8 cellular contexts compared by ENCODE assay signal in the genomic region with DNA sequence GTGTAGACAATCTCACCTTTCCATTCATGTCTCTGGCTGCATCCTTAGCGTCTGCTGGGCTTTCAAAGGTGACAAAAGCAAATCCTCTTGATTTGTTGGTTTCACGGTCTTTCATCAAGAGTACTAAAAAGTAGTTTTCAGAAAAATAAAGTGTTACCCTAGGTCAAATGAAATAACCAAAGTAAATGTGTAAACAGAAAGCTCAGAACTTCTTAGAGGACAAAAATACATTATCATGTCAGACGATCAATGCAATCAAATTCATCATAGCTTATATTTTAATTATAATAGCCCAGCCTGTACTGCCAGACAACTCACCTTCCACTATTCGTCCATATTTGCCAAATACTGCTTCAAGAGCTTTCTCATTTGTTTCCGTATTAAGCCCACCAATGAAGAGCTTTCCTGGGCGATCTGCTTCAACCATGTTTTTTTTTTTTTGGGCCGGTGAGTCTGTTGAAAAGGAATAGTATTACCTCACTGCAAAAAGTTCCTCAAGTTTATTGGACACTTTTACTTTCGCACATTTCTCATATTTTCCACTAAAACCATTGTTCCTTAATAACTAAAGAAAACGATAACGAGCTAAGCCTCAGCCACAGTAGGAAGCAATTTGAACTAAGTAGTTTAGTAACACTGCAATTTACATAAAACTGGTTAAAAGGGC. TPM values are rescaled to one million over a fixed set of nuclear protein-coding genes. Genes with fewer than 3 reads are reported as not detected.
DNase-seq lines count a peak whose midpoint lies in the region; ATAC-seq and TF ChIP-seq lines count a peak whose summit lies in the region.

No MANE protein-coding gene starts in this region.

- peaks cover 23% of the 10 kb centered on the region for H3K36me3 Mint-ChIP-seq in osteocyte (ENCODE audit: unreplicated experiment)

- H3K27me3 Mint-ChIP-seq in osteocyte (ENCODE audit: unreplicated experiment): no peaks in the 10 kb centered on the region

- POLR2A ChIA-PET in Panc1 (lab: Charles Lee): interaction anchor here (0.5 to 0.7 kb wide), 7 partner anchors 8 to 96 kb away, joined by 4 to 8 read pairs (median 5); no protein-coding TSS in a partner anchor

- WGBS in esophagus, 2 donors: 5 to 30% methylated on average over 10 of the region's 10 CpGs

- peak overlapping the region; percentile 95 for H3K27ac Mint-ChIP-seq in osteocyte (ENCODE audit: unreplicated experiment)

- ATAC-seq in Panc1 (no peak), HG02870 (IDR thresholded peaks at IDR 0.05; ENCODE audit: unreplicated experiment) (no peak)

- H3K27me3 ChIP-seq in Panc1 (ENCODE audit: control insufficient read depth, insufficient read depth, low read length) (no peaks in the 10 kb centered on the region), esophagus (ENCODE audit: control insufficient read depth in 1 of 2, insufficient read depth in 2 of 2, low read length in 2 of 2) (no peaks in the 10 kb centered on the region)

- no peak for TF ChIP-seq CTCF in Panc1 (IDR thresholded peaks at IDR 0.05)
- no peak for TF ChIP-seq CTCF in osteocyte (IDR thresholded peaks at IDR 0.05)

- peaks cover 36% of the 10 kb centered on the region for H3K36me3 ChIP-seq in Panc1 (ENCODE audit: control insufficient read depth, insufficient read depth, low read length)
- H3K36me3 ChIP-seq in esophagus (ENCODE audit: control insufficient read depth in 2 of 2, insufficient read depth in 2 of 2, low read length in 1 of 2): peaks cover 0 to 6% of the 10 kb centered on the region in 2 donors

- CTCF ChIA-PET in Panc1 (lab: Charles Lee): no interaction called here

- H3K9me3 Mint-ChIP-seq in osteocyte (ENCODE audit: unreplicated experiment): no peaks in the 10 kb centered on the region

- H3K4me1 ChIP-seq in Panc1 (ENCODE audit: control insufficient read depth, insufficient read depth, low read length) (peaks cover 23% of the 10 kb centered on the region), esophagus (ENCODE audit: control insufficient read depth in 2 of 2, insufficient read depth in 2 of 2, low read length in 1 of 2) (no peaks in the 10 kb centered on the region)

- intact Hi-C loops in Panc1 (cut with micrococcal nuclease; ENCODE audit: unreplicated experiment): no loop called here

- BruUV-seq in Panc1 (replicated peaks; lab: Mats Ljungman, UMichigan): no TSS peak

- H3K9me3 ChIP-seq in Panc1 (ENCODE audit: control insufficient read depth, insufficient read depth, low read depth, low read length): no peaks in the 10 kb centered on the region
- no peaks in the 10 kb centered on the region for H3K9me3 ChIP-seq in esophagus (ENCODE audit: control insufficient read depth in 2 of 2, insufficient read depth in 1 of 2, low read depth in 1 of 2, low read length in 1 of 2)

- in situ Hi-C loops in Panc1 (cut with HindIII; ENCODE audit: low pct_unique_long_range_greater_than_20kb, low sequenced_read_pairs): no loop called here

- H3K4me3 ChIP-seq in GM08714 (ENCODE audit: low read length): peak overlapping the region; percentile 81
- peak overlapping the region; percentile 98 to 99 for H3K4me3 ChIP-seq in Panc1 (ENCODE audit: low read depth in 2 of 2, low read length in 2 of 2)
- H3K4me3 ChIP-seq in esophagus (ENCODE audit: low read depth in 1 of 2, low read length in 2 of 2): peak overlapping the region; percentile 73 to 76

- DNase-seq in Panc1 (ENCODE audit: low read depth, low spot score): no peak
- no peak for DNase-seq in osteocyte (ENCODE audit: extremely low spot score, unreplicated experiment)
- DNase-seq in OCI-M1 (lab: John Stamatoyannopoulos, UW): no peak
- DNase-seq in SIG-M5 (lab: John Stamatoyannopoulos, UW): no peak
- no peak for DNase-seq in NK-92 (lab: John Stamatoyannopoulos, UW; ENCODE audit: unreplicated experiment)

- H3K4me3 Mint-ChIP-seq in osteocyte (ENCODE audit: unreplicated experiment): peak overlapping the region; percentile 89

- H3K4me1 Mint-ChIP-seq in osteocyte (ENCODE audit: unreplicated experiment): peaks cover 13% of the 10 kb centered on the region

- H3K27ac ChIP-seq in Panc1 (ENCODE audit: low read length): peak overlapping the region; percentile 98
- H3K27ac ChIP-seq in esophagus (ENCODE audit: low read depth in 2 of 2, low read length in 1 of 2): peak overlapping the region in 1 of 2 donors; percentile 81

RNA-seq across cellular contexts. Expression of a gene that starts 1.4 kb away (rescaled TPM):
- total RNA-seq in Panc1 (2021; ENCODE audit: unreplicated experiment) (239 TPM), osteocyte (181 and 186 TPM in 2 replicates)
- polyA plus RNA-seq in Panc1 (2012; ENCODE audit: insufficient read length): 145 TPM
- polyA plus RNA-seq in esophagus: 10 to 100 TPM; 56.5 to 80.4 TPM
